1 cellular context compared by ENCODE assay signal in genomic region chr6:45991189-45991588, GRCh38.
TF ChIP-seq lines count a peak whose summit lies in the region.

No MANE protein-coding gene starts in this region.

TF ChIP-seq in HepG2, 621 proteins besides CTCF, POLR2A, EP300 and RAD21:
- TF ChIP-seq DR1 (CRISPR knock-in tag; IDR thresholded peaks at IDR 0.05): no peak
- no peak for TF ChIP-seq SETDB1 (CRISPR knock-in tag; IDR thresholded peaks at IDR 0.05; ENCODE audit: borderline replicate concordance)
- TF ChIP-seq, protein P1, sequence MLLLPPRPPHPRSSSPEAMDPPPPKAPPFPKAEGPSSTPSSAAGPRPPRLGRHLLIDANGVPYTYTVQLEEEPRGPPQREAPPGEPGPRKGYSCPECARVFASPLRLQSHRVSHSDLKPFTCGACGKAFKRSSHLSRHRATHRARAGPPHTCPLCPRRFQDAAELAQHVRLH (CRISPR knock-in tag; IDR thresholded peaks at IDR 0.05; ENCODE audit: borderline replicate concordance, low read depth): no peak
- TF ChIP-seq ZNF776 (CRISPR knock-in tag; IDR thresholded peaks at IDR 0.05): no peak
- no peak for TF ChIP-seq ATF3 (CRISPR knock-in tag; IDR thresholded peaks at IDR 0.05)
- no peak for TF ChIP-seq AKAP8 (CRISPR knock-in tag; IDR thresholded peaks at IDR 0.05)
- TF ChIP-seq HDAC1 (CRISPR knock-in tag; IDR thresholded peaks at IDR 0.05): no peak
- TF ChIP-seq, protein P2, sequence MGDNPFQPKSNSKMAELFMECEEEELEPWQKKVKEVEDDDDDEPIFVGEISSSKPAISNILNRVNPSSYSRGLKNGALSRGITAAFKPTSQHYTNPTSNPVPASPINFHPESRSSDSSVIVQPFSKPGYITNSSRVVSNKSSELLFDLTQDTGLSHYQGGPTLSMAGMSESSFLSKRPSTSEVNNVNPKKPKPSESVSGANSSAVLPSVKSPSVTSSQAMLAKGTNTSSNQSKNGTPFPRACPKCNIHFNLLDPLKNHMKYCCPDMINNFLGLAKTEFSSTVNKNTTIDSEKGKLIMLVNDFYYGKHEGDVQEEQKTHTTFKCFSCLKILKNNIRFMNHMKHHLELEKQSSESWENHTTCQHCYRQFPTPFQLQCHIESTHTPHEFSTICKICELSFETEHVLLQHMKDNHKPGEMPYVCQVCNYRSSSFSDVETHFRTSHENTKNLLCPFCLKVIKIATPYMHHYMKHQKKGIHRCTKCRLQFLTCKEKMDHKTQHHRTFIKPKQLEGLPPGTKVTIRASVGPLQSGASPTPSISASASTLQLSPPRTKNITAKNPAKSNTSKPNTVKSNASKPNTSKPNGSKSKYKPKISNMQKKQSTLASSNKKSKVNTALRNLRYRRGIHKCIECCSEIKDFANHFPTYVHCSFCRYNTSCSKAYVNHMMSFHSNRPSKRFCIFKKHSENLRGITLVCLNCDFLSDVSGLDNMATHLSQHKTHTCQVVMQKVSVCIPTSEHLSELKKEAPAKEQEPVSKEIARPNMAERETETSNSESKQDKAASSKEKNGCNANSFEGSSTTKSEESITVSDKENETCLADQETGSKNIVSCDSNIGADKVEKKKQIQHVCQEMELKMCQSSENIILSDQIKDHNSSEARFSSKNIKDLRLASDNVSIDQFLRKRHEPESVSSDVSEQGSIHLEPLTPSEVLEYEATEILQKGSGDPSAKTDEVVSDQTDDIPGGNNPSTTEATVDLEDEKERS (CRISPR knock-in tag; IDR thresholded peaks at IDR 0.05): no peak
- TF ChIP-seq ZNF317 (CRISPR knock-in tag; IDR thresholded peaks at IDR 0.05): no peak
- TF ChIP-seq POLR2G (IDR thresholded peaks at IDR 0.05; ENCODE audit: low read depth, low read length): no peak
- no peak for TF ChIP-seq NAIF1 (CRISPR knock-in tag; IDR thresholded peaks at IDR 0.05; ENCODE audit: borderline replicate concordance)
- no peak for TF ChIP-seq HMGXB4 (CRISPR knock-in tag; IDR thresholded peaks at IDR 0.05; ENCODE audit: borderline replicate concordance in 1 of 2, low read depth in 1 of 2)
- TF ChIP-seq, protein P3, sequence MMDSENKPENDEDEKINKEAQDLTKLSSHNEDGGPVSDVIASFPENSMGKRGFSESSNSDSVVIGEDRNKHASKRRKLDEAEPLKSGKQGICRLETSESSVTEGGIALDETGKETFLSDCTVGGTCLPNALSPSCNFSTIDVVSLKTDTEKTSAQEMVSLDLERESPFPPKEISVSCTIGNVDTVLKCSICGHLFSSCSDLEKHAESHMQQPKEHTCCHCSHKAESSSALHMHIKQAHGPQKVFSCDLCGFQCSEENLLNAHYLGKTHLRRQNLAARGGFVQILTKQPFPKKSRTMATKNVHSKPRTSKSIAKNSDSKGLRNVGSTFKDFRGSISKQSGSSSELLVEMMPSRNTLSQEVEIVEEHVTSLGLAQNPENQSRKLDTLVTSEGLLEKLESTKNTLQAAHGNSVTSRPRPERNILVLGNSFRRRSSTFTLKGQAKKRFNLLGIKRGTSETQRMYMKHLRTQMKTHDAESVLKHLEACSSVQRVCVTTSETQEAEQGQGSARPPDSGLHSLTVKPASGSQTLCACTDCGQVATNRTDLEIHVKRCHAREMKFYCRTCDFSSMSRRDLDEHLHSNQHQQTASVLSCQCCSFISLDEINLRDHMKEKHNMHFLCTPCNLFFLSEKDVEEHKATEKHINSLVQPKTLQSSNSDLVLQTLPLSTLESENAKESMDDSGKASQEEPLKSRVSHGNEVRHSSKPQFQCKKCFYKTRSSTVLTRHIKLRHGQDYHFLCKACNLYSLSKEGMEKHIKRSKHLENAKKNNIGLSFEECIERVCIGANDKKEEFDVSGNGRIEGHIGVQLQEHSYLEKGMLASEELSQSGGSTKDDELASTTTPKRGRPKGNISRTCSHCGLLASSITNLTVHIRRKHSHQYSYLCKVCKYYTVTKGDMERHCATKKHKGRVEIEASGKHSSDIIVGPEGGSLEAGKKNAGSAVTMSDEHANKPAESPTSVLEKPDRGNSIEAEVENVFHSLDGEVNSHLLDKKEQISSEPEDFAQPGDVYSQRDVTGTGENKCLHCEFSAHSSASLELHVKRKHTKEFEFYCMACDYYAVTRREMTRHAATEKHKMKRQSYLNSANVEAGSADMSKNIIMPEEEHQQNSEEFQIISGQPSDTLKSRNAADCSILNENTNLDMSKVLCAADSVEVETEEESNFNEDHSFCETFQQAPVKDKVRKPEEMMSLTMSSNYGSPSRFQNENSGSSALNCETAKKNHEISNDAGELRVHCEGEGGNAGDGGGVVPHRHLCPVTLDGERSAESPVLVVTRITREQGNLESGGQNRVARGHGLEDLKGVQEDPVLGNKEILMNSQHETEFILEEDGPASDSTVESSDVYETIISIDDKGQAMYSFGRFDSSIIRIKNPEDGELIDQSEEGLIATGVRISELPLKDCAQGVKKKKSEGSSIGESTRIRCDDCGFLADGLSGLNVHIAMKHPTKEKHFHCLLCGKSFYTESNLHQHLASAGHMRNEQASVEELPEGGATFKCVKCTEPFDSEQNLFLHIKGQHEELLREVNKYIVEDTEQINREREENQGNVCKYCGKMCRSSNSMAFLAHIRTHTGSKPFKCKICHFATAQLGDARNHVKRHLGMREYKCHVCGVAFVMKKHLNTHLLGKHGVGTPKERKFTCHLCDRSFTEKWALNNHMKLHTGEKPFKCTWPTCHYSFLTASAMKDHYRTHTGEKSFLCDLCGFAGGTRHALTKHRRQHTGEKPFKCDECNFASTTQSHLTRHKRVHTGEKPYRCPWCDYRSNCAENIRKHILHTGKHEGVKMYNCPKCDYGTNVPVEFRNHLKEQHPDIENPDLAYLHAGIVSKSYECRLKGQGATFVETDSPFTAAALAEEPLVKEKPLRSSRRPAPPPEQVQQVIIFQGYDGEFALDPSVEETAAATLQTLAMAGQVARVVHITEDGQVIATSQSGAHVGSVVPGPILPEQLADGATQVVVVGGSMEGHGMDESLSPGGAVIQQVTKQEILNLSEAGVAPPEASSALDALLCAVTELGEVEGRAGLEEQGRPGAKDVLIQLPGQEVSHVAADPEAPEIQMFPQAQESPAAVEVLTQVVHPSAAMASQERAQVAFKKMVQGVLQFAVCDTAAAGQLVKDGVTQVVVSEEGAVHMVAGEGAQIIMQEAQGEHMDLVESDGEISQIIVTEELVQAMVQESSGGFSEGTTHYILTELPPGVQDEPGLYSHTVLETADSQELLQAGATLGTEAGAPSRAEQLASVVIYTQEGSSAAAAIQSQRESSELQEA (CRISPR knock-in tag; IDR thresholded peaks at IDR 0.05; ENCODE audit: not compliant biosample characterization): no peak
- TF ChIP-seq ZMYM3 (CRISPR knock-in tag; IDR thresholded peaks at IDR 0.05): no peak
